11 cellular contexts compared by ENCODE assay signal in the genomic region with DNA sequence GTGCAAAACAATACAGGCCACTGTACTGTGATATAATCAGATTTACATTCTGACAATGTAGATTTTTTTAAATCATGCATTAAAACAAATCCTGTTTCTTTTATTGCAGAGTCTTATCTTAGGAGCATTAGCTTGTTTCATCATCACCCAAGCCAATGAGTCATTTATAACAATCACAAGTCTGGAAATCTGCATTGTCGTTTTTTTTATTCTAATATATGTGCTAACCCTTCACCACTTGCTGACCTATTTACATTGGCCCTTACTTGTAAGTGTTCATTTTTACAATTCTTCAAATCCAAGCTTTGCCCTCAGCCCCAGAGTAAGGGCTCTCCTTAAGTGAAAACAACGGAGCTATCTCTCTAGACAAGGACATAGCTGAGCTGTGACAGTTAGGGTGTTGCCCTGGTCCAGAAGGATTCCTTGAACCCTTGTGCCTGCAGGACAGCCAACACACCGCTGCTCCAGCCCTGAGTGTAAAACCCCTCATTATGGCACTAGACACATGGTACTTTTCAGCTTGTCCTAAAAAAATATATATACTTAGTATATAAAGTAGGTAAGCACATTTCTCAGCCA. TPM values are rescaled to one million over a fixed set of nuclear protein-coding genes. Genes with fewer than 3 reads are reported as not detected.
A peak's percentile ranks its signal among the peaks of the same experiment; 100 is the strongest.
DNase-seq lines count a peak whose midpoint lies in the region; ATAC-seq and TF ChIP-seq lines count a peak whose summit lies in the region.
"Had no signal": no experiment of that assay in that cellular context is flagged by ENCODE, and none has a peak within 500 bp of the region (broad histone marks: within the 10 kb centered on the region; RNA-seq: fewer than 3 reads in every experiment).

No MANE protein-coding gene starts in this region.

- H2AK5ac ChIP-seq in trophoblast cell (ENCODE audit: low read length) = no peak overlapping the region

- no peak overlapping the region for H3K27ac ChIP-seq in trophoblast cell (ENCODE audit: low read depth, low read length)
- no peak overlapping the region for H3K27ac ChIP-seq in coronary artery
- H3K27ac ChIP-seq: pancreas, thoracic aorta had no signal

- H2BK5ac ChIP-seq in trophoblast cell (ENCODE audit: low read depth, low read length, poor library complexity) = no peak overlapping the region

- no CpG with 5 or more reads among the region's 3 CpGs for WGBS in trophoblast cell (ENCODE audit: extremely low coverage, insufficient coverage, insufficient read length)

- H3K27me3 ChIP-seq in trophoblast cell (ENCODE audit: insufficient read depth, low read length) = no peaks in the 10 kb centered on the region
- H3K27me3 ChIP-seq: pancreas had no signal

- H3K36me3 ChIP-seq in trophoblast cell (ENCODE audit: control insufficient read depth in 1 of 2, insufficient read depth in 2 of 2, low read length in 2 of 2) = peaks cover 6 to 8% of the 10 kb centered on the region in 2 experiments
- H3K36me3 ChIP-seq: pancreas, thoracic aorta had no signal

- ATAC-seq in HG02678 (IDR thresholded peaks at IDR 0.05; ENCODE audit: unreplicated experiment) = no peak

- peak; percentile 76 for DNase-seq in ELR (ENCODE audit: low read depth)
- peak; percentile 24 for DNase-seq in RKO (ENCODE audit: low spot score)
- peak; percentile 16 for DNase-seq in fibroblast of gingiva (ENCODE audit: low read depth)
- peak; percentile 69 to 84 for DNase-seq in trophoblast cell
- no peak for DNase-seq in NCI-H1436 treated with DMSO at 0.1 percent for 48 hours (lab: John Stamatoyannopoulos, UW)
- no peak for DNase-seq in stimulated activated naive CD4-positive, alpha-beta T cell (lab: John Stamatoyannopoulos, UW)
- no peak for DNase-seq in coronary artery (ENCODE audit: low spot score)
- DNase-seq: NCI-H2081, pancreas had no signal

- H3K18ac ChIP-seq in trophoblast cell (ENCODE audit: low read length) = no peak overlapping the region

- H4K12ac ChIP-seq in trophoblast cell (ENCODE audit: low read depth, low read length) = no peak overlapping the region

- H3K14ac ChIP-seq in trophoblast cell (ENCODE audit: low read length) = no peak overlapping the region

- H2AFZ ChIP-seq in trophoblast cell (ENCODE audit: insufficient read depth, low read length, poor library complexity) = no peak overlapping the region

- H2BK120ac ChIP-seq in trophoblast cell (ENCODE audit: insufficient read depth, low read length, poor library complexity) = no peak overlapping the region

- no peaks in the 10 kb centered on the region for H3K79me1 ChIP-seq in trophoblast cell (ENCODE audit: low read length)

- no peak overlapping the region for H3K4ac ChIP-seq in trophoblast cell (ENCODE audit: low read depth, low read length)

- H4K91ac ChIP-seq in trophoblast cell (ENCODE audit: low read depth, low read length) = no peak overlapping the region

- no peak overlapping the region for H3K9ac ChIP-seq in trophoblast cell (ENCODE audit: low read length)

- H3K9me3 ChIP-seq in trophoblast cell (ENCODE audit: insufficient read depth, low read depth, low read length) = no peaks in the 10 kb centered on the region
- H3K9me3 ChIP-seq: pancreas, thoracic aorta had no signal

- H3K4me3 ChIP-seq in trophoblast cell (ENCODE audit: low read depth, low read length) (no peak overlapping the region), coronary artery (no peak overlapping the region)
- H3K4me3 ChIP-seq: pancreas, thoracic aorta had no signal

- H4K8ac ChIP-seq in trophoblast cell (ENCODE audit: low read depth, low read length) = no peak overlapping the region

- H3K4me1 ChIP-seq in trophoblast cell (ENCODE audit: control insufficient read depth in 1 of 2, insufficient read depth in 2 of 2, low read length in 2 of 2) = peaks cover 0 to under 1% of the 10 kb centered on the region in 2 experiments
- H3K4me1 ChIP-seq: pancreas had no signal

- no peak overlapping the region for H3K4me2 ChIP-seq in trophoblast cell (ENCODE audit: low read length)

- TF ChIP-seq CTCF in coronary artery (IDR thresholded peaks at IDR 0.05) = no peak

- H3K23ac ChIP-seq in trophoblast cell (ENCODE audit: low read length) = no peak overlapping the region

- H3K79me2 ChIP-seq in trophoblast cell (ENCODE audit: control insufficient read depth, insufficient read depth, low read length, poor library complexity) = no peaks in the 10 kb centered on the region

- H2BK12ac ChIP-seq in trophoblast cell (ENCODE audit: low read length) = no peak overlapping the region

RNA-seq across cellular contexts. Expression of a gene that starts 3.7 kb away (rescaled TPM):
- polyA plus RNA-seq in trophoblast cell (2013) = 1.4 TPM in 2 replicates

RNA-seq across cellular contexts. Expression of a gene that starts 9.3 kb away (rescaled TPM):
- polyA plus RNA-seq in trophoblast cell (2013) = not detected in 2 replicates

RNA-seq across cellular contexts. Expression of a gene that starts 17.5 kb away (rescaled TPM):
- 27.2 and 28.1 TPM in 2 replicates for polyA plus RNA-seq in trophoblast cell (2013)

RNA-seq across cellular contexts. Expression of a gene that starts 20.0 kb away (rescaled TPM):
- 3.4 and 3.7 TPM in 2 replicates for polyA plus RNA-seq in trophoblast cell (2013)

RNA-seq across cellular contexts. Expression of a gene that starts 34.6 kb away (rescaled TPM):
- 68.4 and 70.2 TPM in 2 replicates for polyA plus RNA-seq in trophoblast cell (2013)

Comparison
In these comparisons a context has a peak if more than half of its experiments do, and no peak if none do; other contexts are left out.
1. DNase-seq: peak in ELR (single experiment), RKO (single experiment), fibroblast of gingiva (single experiment) and trophoblast cell (2 of 2); none in NCI-H1436 treated with DMSO at 0.1 percent for 48 hours (single experiment), stimulated activated naive CD4-positive, alpha-beta T cell (0 of 6) and coronary artery (single experiment).